ENCODE assay signal across 18 cellular contexts in the genomic region with DNA sequence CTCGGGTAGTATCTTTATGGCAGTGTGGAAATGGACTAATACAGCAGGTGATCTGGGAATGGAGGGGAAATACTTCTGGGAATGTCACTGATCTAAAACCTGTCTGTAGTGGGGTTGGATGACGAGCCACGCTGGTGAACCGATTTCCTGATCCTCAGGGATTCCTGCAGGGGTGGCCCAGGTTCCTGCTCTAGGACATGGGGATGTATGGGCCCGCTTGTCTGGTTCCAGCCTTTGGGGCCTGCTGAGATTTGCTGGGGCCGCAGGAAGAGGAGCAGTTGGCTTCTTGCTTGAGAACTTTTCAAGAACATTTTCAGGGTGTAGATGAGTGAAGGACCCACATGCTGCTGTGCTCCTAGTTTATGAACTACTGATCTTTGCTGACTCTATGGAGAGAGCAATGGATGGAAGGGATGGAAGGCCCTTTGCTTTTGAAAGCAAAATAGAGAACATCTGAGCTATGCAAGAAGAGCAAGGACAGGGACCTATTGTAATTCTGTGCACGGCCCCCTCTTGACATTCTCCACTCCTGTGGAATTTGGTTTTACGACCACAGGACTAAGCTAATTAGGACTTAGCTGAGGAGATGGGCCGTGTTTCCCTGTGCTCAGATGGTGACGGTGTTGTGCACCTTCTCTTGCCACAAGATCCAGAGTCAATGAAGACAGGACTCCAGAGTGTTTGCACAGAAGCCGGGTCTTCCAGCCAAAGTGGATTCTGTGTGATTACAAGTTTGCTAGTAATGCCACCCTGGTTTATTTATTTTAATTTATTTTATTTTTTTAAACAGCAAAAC.
"Had no signal": no experiment of that assay in that cellular context is flagged by ENCODE, and none has a peak within 500 bp of the region (broad histone marks: within the 10 kb centered on the region; RNA-seq: fewer than 3 reads in every experiment).

No MANE protein-coding gene starts in this region.

- H3K27ac ChIP-seq: adrenal gland, ascending aorta, brain microvascular endothelial cell, colonic mucosa, dorsolateral prefrontal cortex, pancreas, right lobe of liver, skin epidermis, tibial nerve, uterus had no signal

- FAIRE-seq: pancreas had no signal

- H3K4me1 ChIP-seq: pancreas, right lobe of liver had no signal

- H3K9me3 ChIP-seq: adrenal gland, ascending aorta, colonic mucosa, pancreas, right lobe of liver, tibial nerve, uterus had no signal

- H3K36me3 ChIP-seq: adrenal gland, ascending aorta, brain microvascular endothelial cell, colonic mucosa, pancreas, right lobe of liver, tibial nerve, uterus had no signal

- H3K4me3 ChIP-seq: adrenal gland, ascending aorta, colonic mucosa, dorsolateral prefrontal cortex, lung, pancreas, right lobe of liver, skin epidermis, tibial nerve, uterus had no signal

- H3K27me3 ChIP-seq: adrenal gland, ascending aorta, brain microvascular endothelial cell, colonic mucosa, dorsolateral prefrontal cortex, pancreas, right lobe of liver, tibial nerve, uterus had no signal

- DNase-seq: activated T-cell treated with anti-CD3 and anti-CD28 coated beads, Interleukin-2, amount 50 U/mL, for 1 hour; adrenal gland; brain microvascular endothelial cell; caudate nucleus; colonic mucosa; dorsolateral prefrontal cortex; effector memory CD8-positive, alpha-beta T cell; naive thymus-derived CD4-positive, alpha-beta T cell; pancreas; stimulated activated CD4-positive, alpha-beta T cell treated with anti-CD3 and anti-CD28 coated beads, Interleukin-2, amount 100 ng/mL, for 24 hours; stimulated activated naive CD8-positive, alpha-beta T cell treated with anti-CD3 and anti-CD28 coated beads, Interleukin-15, amount 100 ng/mL, for 72 hours; T-helper 9 cell; uterus had no signal
